ENCODE assay signal across 27 cellular contexts in genomic region chr17:74114881-74115470, GRCh38.
"Had no signal": no experiment of that assay in that cellular context is flagged by ENCODE, and none has a peak within 500 bp of the region (broad histone marks: within the 10 kb centered on the region; RNA-seq: fewer than 3 reads in every experiment).

No MANE protein-coding gene starts in this region.

- H3K4me3 Mint-ChIP-seq: immature natural killer cell; naive thymus-derived CD4-positive, alpha-beta T cell; natural killer cell treated with Interleukin-12 subunit alpha and Interleukin-12 subunit beta and Interleukin-15 and Interleukin-18, amount 100 ng/mL, for 72 hours; stimulated activated naive B cell treated with anti-CD40 and anti-IgM and Interleukin-4, amounts not matched to agents 10 μg/mL and 1 μg/mL and 100 μg/mL, for 72 hours had no signal

- DNase-seq: hypothalamus; immature natural killer cell; kidney; left colon; left ventricle myocardium inferior; midbrain; mucosa of descending colon; naive thymus-derived CD4-positive, alpha-beta T cell; nucleus accumbens; pancreas; psoas muscle; right lobe of liver; stimulated activated CD4-positive, alpha-beta T cell treated with anti-CD3 and anti-CD28 coated beads, Interleukin-12 subunit alpha, Interleukin-12 subunit beta, amount 100 ng/mL, for 4 hours; stimulated activated CD4-positive, alpha-beta T cell treated with anti-CD3 and anti-CD28 coated beads, Interleukin-15, amount 100 ng/mL, for 24 hours; stimulated activated CD4-positive, alpha-beta T cell treated with anti-CD3 and anti-CD28 coated beads, Interleukin-2, amount 100 ng/mL, for 24 hours; stimulated activated CD4-positive, alpha-beta T cell treated with anti-CD3 and anti-CD28 coated beads, Interleukin-4, amount 100 ng/mL, for 1 hour; stimulated activated naive B cell treated with anti-CD40 and anti-IgM and Interleukin-4, amounts not matched to agents 10 μg/mL and 1 μg/mL and 100 μg/mL, for 72 hours; stimulated activated naive CD8-positive, alpha-beta T cell treated with anti-CD3 and anti-CD28 coated beads, Interleukin-15, Interleukin-2, amounts not matched to agents 100 U/mL and 50 U/mL, for 24 hours; stomach; testis; thyroid gland; transverse colon; upper lobe of left lung had no signal

- H3K27ac Mint-ChIP-seq: immature natural killer cell; naive thymus-derived CD4-positive, alpha-beta T cell; natural killer cell treated with Interleukin-12 subunit alpha and Interleukin-12 subunit beta and Interleukin-15 and Interleukin-18, amount 100 ng/mL, for 72 hours; stimulated activated naive B cell treated with anti-CD40 and anti-IgM and Interleukin-4, amounts not matched to agents 10 μg/mL and 1 μg/mL and 100 μg/mL, for 72 hours had no signal

- H3K27ac ChIP-seq: left ventricle myocardium inferior, pancreas, psoas muscle, right atrium auricular region, right lobe of liver, stomach, testis, thyroid gland, transverse colon, upper lobe of left lung had no signal

- H3K4me1 ChIP-seq: left ventricle myocardium inferior, pancreas, psoas muscle, right atrium auricular region, right lobe of liver, stomach, testis, transverse colon, upper lobe of left lung had no signal

- H3K4me3 ChIP-seq: left ventricle myocardium inferior, lung, mucosa of descending colon, pancreas, psoas muscle, right atrium auricular region, right lobe of liver, smooth muscle cell, stomach, testis, thyroid gland, transverse colon, upper lobe of left lung had no signal

- H3K36me3 ChIP-seq: left ventricle myocardium inferior, pancreas, right atrium auricular region, right lobe of liver, stomach, thyroid gland, transverse colon, upper lobe of left lung had no signal

- H3K9me3 Mint-ChIP-seq: immature natural killer cell; natural killer cell treated with Interleukin-12 subunit alpha and Interleukin-12 subunit beta and Interleukin-15 and Interleukin-18, amount 100 ng/mL, for 72 hours had no signal

- H3K36me3 Mint-ChIP-seq: immature natural killer cell; naive thymus-derived CD4-positive, alpha-beta T cell; natural killer cell treated with Interleukin-12 subunit alpha and Interleukin-12 subunit beta and Interleukin-15 and Interleukin-18, amount 100 ng/mL, for 72 hours; stimulated activated naive B cell treated with anti-CD40 and anti-IgM and Interleukin-4, amounts not matched to agents 10 μg/mL and 1 μg/mL and 100 μg/mL, for 72 hours had no signal

- H3K27me3 ChIP-seq: pancreas, right atrium auricular region, right lobe of liver, testis, thyroid gland, upper lobe of left lung had no signal

- H3K4me1 Mint-ChIP-seq: immature natural killer cell; stimulated activated naive B cell treated with anti-CD40 and anti-IgM and Interleukin-4, amounts not matched to agents 10 μg/mL and 1 μg/mL and 100 μg/mL, for 72 hours had no signal

- ATAC-seq: left colon; mucosa of descending colon; naive thymus-derived CD4-positive, alpha-beta T cell; natural killer cell treated with Interleukin-12 subunit alpha and Interleukin-12 subunit beta and Interleukin-15 and Interleukin-18, amount 100 ng/mL, for 72 hours; pancreas; psoas muscle; right lobe of liver; stimulated activated naive B cell treated with anti-CD40 and anti-IgM and Interleukin-4, amounts not matched to agents 10 μg/mL and 1 μg/mL and 100 μg/mL, for 72 hours; stimulated activated naive CD8-positive, alpha-beta T cell treated with anti-CD3 and anti-CD28 coated beads, Interleukin-15, Interleukin-2, amounts not matched to agents 100 U/mL and 50 U/mL, for 24 hours had no signal

- H3K9me3 ChIP-seq: left ventricle myocardium inferior, mucosa of descending colon, pancreas, psoas muscle, right atrium auricular region, right lobe of liver, stomach, testis, thyroid gland, transverse colon, upper lobe of left lung had no signal
